Comparison of ENCODE assay signal across 17 cellular contexts in genomic region chr5:107556575-107556974, GRCh38.
"Had no signal": no experiment of that assay in that cellular context is flagged by ENCODE, and none has a peak within 500 bp of the region (broad histone marks: within the 10 kb centered on the region; RNA-seq: fewer than 3 reads in every experiment).

No MANE protein-coding gene starts in this region.

- H3K36me3 ChIP-seq: gastrocnemius medialis, thoracic aorta, WERI-Rb-1 had no signal

- H3K4me3 ChIP-seq: gastrocnemius medialis, thoracic aorta had no signal

- DNase-seq: activated CD4-positive, alpha-beta memory T cell treated with anti-CD3 and anti-CD28 coated beads for 36 hours; activated CD4-positive, alpha-beta T cell treated with anti-CD3 and anti-CD28 coated beads for 36 hours; activated effector memory CD4-positive, alpha-beta T cell treated with anti-CD3 and anti-CD28 coated beads, Interleukin-2, amount 50 U/mL, for 16 hours; activated T-cell treated with anti-CD3 and anti-CD28 coated beads, Interleukin-2, amount 50 U/mL, for 4 hours; erythroblast; stimulated activated CD4-positive, alpha-beta T cell treated with anti-CD3 and anti-CD28 coated beads, Interleukin-12 subunit alpha, Interleukin-12 subunit beta, amount 100 ng/mL, for 4 hours; stimulated activated CD4-positive, alpha-beta T cell treated with anti-CD3 and anti-CD28 coated beads, Interleukin-2, amount 100 ng/mL, for 24 hours; T-helper 17 cell; WERI-Rb-1 had no signal

- H3K4me1 Mint-ChIP-seq: activated CD4-positive, alpha-beta T cell treated with anti-CD3 and anti-CD28 coated beads for 36 hours; T-helper 17 cell had no signal

- H3K27ac ChIP-seq: thoracic aorta, WERI-Rb-1 had no signal

- H3K27ac Mint-ChIP-seq: activated CD4-positive, alpha-beta memory T cell treated with anti-CD3 and anti-CD28 coated beads for 36 hours; activated CD4-positive, alpha-beta T cell treated with anti-CD3 and anti-CD28 coated beads for 36 hours; activated naive CD4-positive, alpha-beta T cell treated with anti-CD3 and anti-CD28 coated beads, Interleukin-2, amount 50 U/mL, for 72 hours; endodermal cell; T-helper 17 cell had no signal

- H3K9me3 ChIP-seq: gastrocnemius medialis, thoracic aorta had no signal

- H3K27me3 ChIP-seq: gastrocnemius medialis had no signal

- ATAC-seq: activated CD4-positive, alpha-beta T cell treated with anti-CD3 and anti-CD28 coated beads for 36 hours; activated naive CD4-positive, alpha-beta T cell treated with anti-CD3 and anti-CD28 coated beads, Interleukin-2, amount 50 U/mL, for 72 hours; activated T-cell treated with anti-CD3 and anti-CD28 coated beads, Interleukin-2, amount 50 U/mL, for 4 hours; sciatic nerve; T-helper 17 cell had no signal

- H3K36me3 Mint-ChIP-seq: activated CD4-positive, alpha-beta memory T cell treated with anti-CD3 and anti-CD28 coated beads for 36 hours; activated naive CD4-positive, alpha-beta T cell treated with anti-CD3 and anti-CD28 coated beads, Interleukin-2, amount 50 U/mL, for 72 hours; brain had no signal

- H3K4me3 Mint-ChIP-seq: activated CD4-positive, alpha-beta memory T cell treated with anti-CD3 and anti-CD28 coated beads for 36 hours; activated CD4-positive, alpha-beta T cell treated with anti-CD3 and anti-CD28 coated beads for 36 hours; activated T-cell treated with anti-CD3 and anti-CD28 coated beads, Interleukin-2, amount 50 U/mL, for 4 hours; endodermal cell; nephron progenitor cell; T-helper 17 cell had no signal

- H3K9me3 Mint-ChIP-seq: activated CD4-positive, alpha-beta memory T cell treated with anti-CD3 and anti-CD28 coated beads for 36 hours; activated naive CD4-positive, alpha-beta T cell treated with anti-CD3 and anti-CD28 coated beads, Interleukin-2, amount 50 U/mL, for 72 hours; activated T-cell treated with anti-CD3 and anti-CD28 coated beads, Interleukin-2, amount 50 U/mL, for 4 hours; brain; endodermal cell; nephron progenitor cell had no signal

- H3K27me3 Mint-ChIP-seq: brain, progenitor cell of endocrine pancreas had no signal
